ENCODE assay signal across 17 cellular contexts in the genomic region with DNA sequence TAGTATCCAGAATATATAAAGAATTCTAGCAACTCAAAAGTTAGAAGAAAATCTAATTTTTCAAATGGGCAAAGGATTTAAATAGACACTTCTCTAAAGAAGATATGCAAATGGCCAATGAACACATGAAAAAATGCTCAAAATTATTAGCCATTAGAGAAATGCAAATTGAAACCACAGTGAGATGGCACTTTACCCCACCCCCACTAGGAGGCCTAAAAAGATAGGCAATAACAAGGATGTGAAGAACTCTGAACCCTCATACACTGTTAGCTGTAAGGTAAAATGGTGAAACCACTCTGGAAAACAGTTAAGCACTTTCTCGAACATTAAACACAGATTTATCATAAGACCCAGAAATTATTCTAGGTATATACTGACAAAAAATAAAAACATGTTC.
DNase-seq lines count a peak whose midpoint lies in the region; ATAC-seq and TF ChIP-seq lines count a peak whose summit lies in the region.
"Had no signal": no experiment of that assay in that cellular context is flagged by ENCODE, and none has a peak within 500 bp of the region (broad histone marks: within the 10 kb centered on the region; RNA-seq: fewer than 3 reads in every experiment).

No MANE protein-coding gene starts in this region.

- no peak overlapping the region for H3K27ac ChIP-seq in DOHH2 (ENCODE audit: low read depth, low read length)
- H3K27ac ChIP-seq: BLaER1 treated with 17β-estradiol and CSF1 and Interleukin-3, amounts not matched to agents 10 nM and 100 nM had no signal

- H3K9me2 ChIP-seq in DOHH2 (replicated peaks; ENCODE audit: control insufficient read depth, low read length), result no peaks in the 10 kb centered on the region

- H3K27me3 Mint-ChIP-seq in HFFc6 (ENCODE audit: insufficient read depth) (no peaks in the 10 kb centered on the region), type B pancreatic cell (peaks cover 22% of the 10 kb centered on the region)
- peaks cover 4 to 36% of the 10 kb centered on the region in 2 donors for H3K27me3 Mint-ChIP-seq in stimulated activated naive B cell treated with anti-CD40 and anti-IgM and Interleukin-4, amounts not matched to agents 10 μg/mL and 1 μg/mL and 100 μg/mL, for 72 hours
- H3K27me3 Mint-ChIP-seq in stimulated activated memory B cell treated with anti-CD40 and anti-IgM and Interleukin-4, amounts not matched to agents 10 μg/mL and 1 μg/mL and 100 μg/mL, for 72 hours, result peaks cover 32% of the 10 kb centered on the region

- H3K9me3 ChIP-seq in DOHH2 (ENCODE audit: control insufficient read depth, insufficient read depth, low read length), result no peaks in the 10 kb centered on the region

- H3K4me2 ChIP-seq in DOHH2 (ENCODE audit: low read length), result peak overlapping the region; percentile 14; the same call in 1 of the 2 replicates
- H3K4me2 ChIP-seq: BLaER1 treated with 17β-estradiol and CSF1 and Interleukin-3, amounts not matched to agents 10 nM and 100 nM had no signal

- H3K9me3 Mint-ChIP-seq in HFFc6, result peaks cover 10% of the 10 kb centered on the region
- peaks cover 12% of the 10 kb centered on the region for H3K9me3 Mint-ChIP-seq in type B pancreatic cell
- peaks cover 5 to 8% of the 10 kb centered on the region in 2 donors for H3K9me3 Mint-ChIP-seq in stimulated activated naive B cell treated with anti-CD40 and anti-IgM and Interleukin-4, amounts not matched to agents 10 μg/mL and 1 μg/mL and 100 μg/mL, for 72 hours
- peaks cover 8% of the 10 kb centered on the region for H3K9me3 Mint-ChIP-seq in stimulated activated memory B cell treated with anti-CD40 and anti-IgM and Interleukin-4, amounts not matched to agents 10 μg/mL and 1 μg/mL and 100 μg/mL, for 72 hours

- no peaks in the 10 kb centered on the region for H3K36me3 ChIP-seq in DOHH2 (ENCODE audit: control insufficient read depth, low read length)
- H3K36me3 ChIP-seq: BLaER1 treated with 17β-estradiol and CSF1 and Interleukin-3, amounts not matched to agents 10 nM and 100 nM had no signal

- peaks cover 11% of the 10 kb centered on the region for H3K4me1 ChIP-seq in DOHH2 (ENCODE audit: control insufficient read depth, low read length)

- TF ChIP-seq CTCF in DOHH2 (IDR thresholded peaks at IDR 0.05; ENCODE audit: low read depth, low read length, poor library complexity, severe bottlenecking) (no peak), HFFc6 (IDR thresholded peaks at IDR 0.05) (peak; percentile 16; the same call in 1 of the 2 replicates), type B pancreatic cell (conservative IDR thresholded peaks at IDR 0.05) (peak; percentile 40)

- no peaks in the 10 kb centered on the region for H4K20me1 ChIP-seq in DOHH2 (ENCODE audit: control insufficient read depth, insufficient read depth, low read depth, low read length)
- H4K20me1 ChIP-seq: BLaER1 treated with 17β-estradiol and CSF1 and Interleukin-3, amounts not matched to agents 10 nM and 100 nM had no signal

- no peak overlapping the region for H3K4me3 Mint-ChIP-seq in HFFc6
- H3K4me3 Mint-ChIP-seq in type B pancreatic cell, result no peak overlapping the region
- H3K4me3 Mint-ChIP-seq in stimulated activated naive B cell treated with anti-CD40 and anti-IgM and Interleukin-4, amounts not matched to agents 10 μg/mL and 1 μg/mL and 100 μg/mL, for 72 hours, result no peak overlapping the region
- H3K4me3 Mint-ChIP-seq in stimulated activated memory B cell treated with anti-CD40 and anti-IgM and Interleukin-4, amounts not matched to agents 10 μg/mL and 1 μg/mL and 100 μg/mL, for 72 hours, result no peak overlapping the region
- H3K4me3 Mint-ChIP-seq: B cell; CD4-positive, CD25-positive, alpha-beta regulatory T cell; CD8-positive, alpha-beta memory T cell had no signal

- H3K4me3 ChIP-seq in DOHH2 (ENCODE audit: low read length), result no peak overlapping the region
- H3K4me3 ChIP-seq: BLaER1 treated with 17β-estradiol and CSF1 and Interleukin-3, amounts not matched to agents 10 nM and 100 nM had no signal

- H3K79me2 ChIP-seq in DOHH2 (ENCODE audit: control insufficient read depth, low read length), result no peaks in the 10 kb centered on the region

- no peak for DNase-seq in HFFc6
- peak; percentile 12 for DNase-seq in NAMALWA (ENCODE audit: low spot score)
- no peak for DNase-seq in type B pancreatic cell (ENCODE audit: extremely low spot score, unreplicated experiment)
- DNase-seq in stimulated activated naive B cell treated with anti-CD40 and anti-IgM and Interleukin-4, amounts not matched to agents 10 μg/mL and 1 μg/mL and 100 μg/mL, for 72 hours, result no peak
- DNase-seq: CD4-positive, CD25-positive, alpha-beta regulatory T cell; CD8-positive, alpha-beta memory T cell; COR-L47; DMS 273 treated with DMSO at 0.1 percent for 48 hours; DMS53; DND-41; GOT3; H7 had no signal

- H3K27me3 ChIP-seq in DOHH2 (ENCODE audit: control insufficient read depth, low read length), result no peaks in the 10 kb centered on the region
- H3K27me3 ChIP-seq: BLaER1 treated with 17β-estradiol and CSF1 and Interleukin-3, amounts not matched to agents 10 nM and 100 nM had no signal

- H3K27ac Mint-ChIP-seq in HFFc6, result no peak overlapping the region
- no peak overlapping the region for H3K27ac Mint-ChIP-seq in type B pancreatic cell
- no peak overlapping the region for H3K27ac Mint-ChIP-seq in stimulated activated naive B cell treated with anti-CD40 and anti-IgM and Interleukin-4, amounts not matched to agents 10 μg/mL and 1 μg/mL and 100 μg/mL, for 72 hours
- no peak overlapping the region for H3K27ac Mint-ChIP-seq in stimulated activated memory B cell treated with anti-CD40 and anti-IgM and Interleukin-4, amounts not matched to agents 10 μg/mL and 1 μg/mL and 100 μg/mL, for 72 hours
- H3K27ac Mint-ChIP-seq: B cell; CD4-positive, CD25-positive, alpha-beta regulatory T cell; CD8-positive, alpha-beta memory T cell had no signal

- H3K4me1 Mint-ChIP-seq in HFFc6 (ENCODE audit: low read depth) (no peaks in the 10 kb centered on the region), type B pancreatic cell (ENCODE audit: unreplicated experiment) (peaks cover 12% of the 10 kb centered on the region)
- H3K4me1 Mint-ChIP-seq in stimulated activated naive B cell treated with anti-CD40 and anti-IgM and Interleukin-4, amounts not matched to agents 10 μg/mL and 1 μg/mL and 100 μg/mL, for 72 hours, result no peaks in the 10 kb centered on the region
- no peaks in the 10 kb centered on the region for H3K4me1 Mint-ChIP-seq in stimulated activated memory B cell treated with anti-CD40 and anti-IgM and Interleukin-4, amounts not matched to agents 10 μg/mL and 1 μg/mL and 100 μg/mL, for 72 hours
- H3K4me1 Mint-ChIP-seq: B cell; CD4-positive, CD25-positive, alpha-beta regulatory T cell; CD8-positive, alpha-beta memory T cell had no signal

- H3F3A ChIP-seq in DOHH2 (ENCODE audit: control insufficient read depth, insufficient read depth), result no peaks in the 10 kb centered on the region

- no peaks in the 10 kb centered on the region for H3K36me3 Mint-ChIP-seq in HFFc6 (ENCODE audit: low read depth)
- H3K36me3 Mint-ChIP-seq in type B pancreatic cell, result no peaks in the 10 kb centered on the region
- no peaks in the 10 kb centered on the region for H3K36me3 Mint-ChIP-seq in stimulated activated naive B cell treated with anti-CD40 and anti-IgM and Interleukin-4, amounts not matched to agents 10 μg/mL and 1 μg/mL and 100 μg/mL, for 72 hours
- no peaks in the 10 kb centered on the region for H3K36me3 Mint-ChIP-seq in stimulated activated memory B cell treated with anti-CD40 and anti-IgM and Interleukin-4, amounts not matched to agents 10 μg/mL and 1 μg/mL and 100 μg/mL, for 72 hours
- H3K36me3 Mint-ChIP-seq: CD4-positive, CD25-positive, alpha-beta regulatory T cell; CD8-positive, alpha-beta memory T cell had no signal

- ATAC-seq in stimulated activated naive B cell treated with anti-CD40 and anti-IgM and Interleukin-4, amounts not matched to agents 10 μg/mL and 1 μg/mL and 100 μg/mL, for 72 hours (replicated peaks), result no peak
- no peak for ATAC-seq in GM19467 (IDR thresholded peaks at IDR 0.05; ENCODE audit: unreplicated experiment)
- no peak for ATAC-seq in stimulated activated memory B cell treated with anti-CD40 and anti-IgM and Interleukin-4, amounts not matched to agents 10 μg/mL and 1 μg/mL and 100 μg/mL, for 72 hours
